In the genomic region with DNA sequence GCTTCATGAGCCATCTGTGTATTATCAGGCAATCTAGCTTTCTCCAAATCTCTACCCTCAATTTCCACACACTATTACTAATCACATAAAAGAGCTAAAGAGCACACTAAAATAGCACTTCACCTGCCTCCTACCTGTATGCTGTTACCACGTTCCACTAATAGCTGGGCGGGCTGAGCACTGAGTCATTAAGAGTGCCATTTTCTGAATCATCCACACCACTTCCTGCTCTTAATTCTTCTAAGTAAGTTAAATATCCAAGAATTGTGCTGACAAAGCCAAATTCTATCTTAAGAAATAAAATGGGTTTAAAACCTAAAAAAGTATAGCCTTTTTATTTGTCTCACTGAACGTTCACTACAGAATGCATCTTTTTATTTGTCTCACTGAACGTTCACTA, we compare ENCODE assay signal across 8 cellular contexts. TPM values are rescaled to one million over a fixed set of nuclear protein-coding genes. Genes with fewer than 3 reads are reported as not detected.
DNase-seq lines count a peak whose midpoint lies in the region; ATAC-seq lines count a peak whose summit lies in the region.

No MANE protein-coding gene starts in this region.

- DNase-seq in activated CD4-positive, CD25-positive, alpha-beta regulatory T cell treated with anti-CD3 and anti-CD28 coated beads, Interleukin-2, amount 50 U/mL, for 72 hours: peak; percentile 44
- DNase-seq in caudate nucleus (lab: John Stamatoyannopoulos, UW) (peak in 33 of 61 donors; percentile 5 to 89 (median 27)), middle frontal gyrus (ENCODE audit: extremely low spot score, low spot score) (no peak), COLO829 (ENCODE audit: low spot score) (no peak), left ventricle myocardium superior (no peak), COR-L47 (lab: John Stamatoyannopoulos, UW) (no peak)
- peak; percentile 59 for DNase-seq in stimulated activated CD4-positive, alpha-beta T cell treated with anti-CD3 and anti-CD28 coated beads, Interleukin-4, amount 100 ng/mL, for 1 hour

- H3K27ac ChIP-seq in caudate nucleus (ENCODE audit: low read depth, low read length): no peak overlapping the region

- ATAC-seq in HG02870 (IDR thresholded peaks at IDR 0.05; ENCODE audit: unreplicated experiment) (peak; percentile 74), left ventricle myocardium superior (no peak)

- intact Hi-C loops in left ventricle myocardium superior (cut with micrococcal nuclease): loop anchor here (10.0 kb wide), 1 partner anchor 209 kb away; the partner anchor contains the start of gene ODC1

RNA-seq across cellular contexts. Expression of gene NOL10, which starts 35.7 kb away (rescaled TPM):
- total RNA-seq in left ventricle myocardium superior: 19.1 TPM

Comparison
In these comparisons a context has a peak if more than half of its experiments do, and no peak if none do; other contexts are left out.
1. DNase-seq: peak in activated CD4-positive, CD25-positive, alpha-beta regulatory T cell treated with anti-CD3 and anti-CD28 coated beads, Interleukin-2, amount 50 U/mL, for 72 hours (single experiment), caudate nucleus (33 of 61) and stimulated activated CD4-positive, alpha-beta T cell treated with anti-CD3 and anti-CD28 coated beads, Interleukin-4, amount 100 ng/mL, for 1 hour (single experiment); none in middle frontal gyrus (single experiment), COLO829 (single experiment), left ventricle myocardium superior (single experiment) and COR-L47 (single experiment).